ENCODE assay signal across 14 cellular contexts in the genomic region with DNA sequence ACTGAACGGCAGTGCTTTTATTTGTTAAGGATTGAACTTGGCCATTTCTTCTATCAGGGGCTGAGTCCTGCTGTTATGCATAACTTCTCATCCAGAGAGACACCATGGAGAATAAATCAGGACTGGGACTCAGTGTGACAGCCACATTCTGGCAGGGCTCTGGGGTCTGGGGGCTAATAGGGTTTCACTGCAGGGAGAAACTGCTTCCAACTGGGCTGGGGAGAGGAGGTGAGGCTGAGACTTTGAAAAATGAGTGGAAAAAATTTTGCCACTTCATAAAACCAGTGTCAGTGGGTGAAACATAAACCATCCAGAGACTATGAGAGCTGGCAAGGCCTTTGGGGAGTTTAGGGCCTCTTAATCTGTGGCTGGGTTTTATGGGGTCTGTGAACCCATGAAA.
DNase-seq lines count a peak whose midpoint lies in the region; ATAC-seq and TF ChIP-seq lines count a peak whose summit lies in the region.
"Had no signal": no experiment of that assay in that cellular context is flagged by ENCODE, and none has a peak within 500 bp of the region (broad histone marks: within the 10 kb centered on the region; RNA-seq: fewer than 3 reads in every experiment).

No MANE protein-coding gene starts in this region.

- TF ChIP-seq POLR2A in breast epithelium (IDR thresholded peaks at IDR 0.05), result no peak

- no peaks in the 10 kb centered on the region for H3K79me2 ChIP-seq in smooth muscle cell (ENCODE audit: low read depth)

- no peak for TF ChIP-seq CTCF in HEK293 (tag by site-specific recombination; IDR thresholded peaks at IDR 0.05)
- TF ChIP-seq CTCF in brain (conservative IDR thresholded peaks at IDR 0.05), result no peak
- no peak for TF ChIP-seq CTCF in smooth muscle cell (IDR thresholded peaks at IDR 0.05; ENCODE audit: borderline replicate concordance, insufficient read depth, poor library complexity, severe bottlenecking)
- TF ChIP-seq CTCF in breast epithelium (IDR thresholded peaks at IDR 0.05), result no peak

- ATAC-seq in GM21576 (IDR thresholded peaks at IDR 0.05; ENCODE audit: unreplicated experiment), result no peak
- ATAC-seq in naive thymus-derived CD8-positive, alpha-beta T cell, result no peak
- ATAC-seq: CD8-positive, alpha-beta T cell; HCT116 had no signal

- H3K27me3 Mint-ChIP-seq in brain, result peaks cover 8% of the 10 kb centered on the region
- peaks cover 0 to 5% (median 2%) of the 10 kb centered on the region in 5 donors for H3K27me3 Mint-ChIP-seq in naive thymus-derived CD8-positive, alpha-beta T cell

- 6% methylated on average over 1 of the region's 1 CpG for WGBS in smooth muscle cell (ENCODE audit: low lambda C conversion rate)

- intact Hi-C loops in breast epithelium (cut with DNase I; ENCODE audit: low total_unique reads), result no loop called here

- H3K9me3 ChIP-seq in HEK293 (ENCODE audit: control insufficient read depth, insufficient read depth, low read depth, low read length) (no peaks in the 10 kb centered on the region), smooth muscle cell (replicated peaks; ENCODE audit: low read depth) (no peaks in the 10 kb centered on the region), breast epithelium (no peaks in the 10 kb centered on the region)

- peaks cover 0 to 10% (median 0%) of the 10 kb centered on the region in 5 experiments for H3K9me3 Mint-ChIP-seq in brain
- no peaks in the 10 kb centered on the region for H3K9me3 Mint-ChIP-seq in naive thymus-derived CD8-positive, alpha-beta T cell
- H3K9me3 Mint-ChIP-seq: CD8-positive, alpha-beta T cell had no signal

- H3K4me3 ChIP-seq in HEK293 (ENCODE audit: low read depth, low read length) (no peak overlapping the region), smooth muscle cell (no peak overlapping the region), breast epithelium (no peak overlapping the region)

- peak overlapping the region in 1 of 5 experiments; percentile 51 for H3K4me3 Mint-ChIP-seq in brain
- no peak overlapping the region for H3K4me3 Mint-ChIP-seq in naive thymus-derived CD8-positive, alpha-beta T cell
- H3K4me3 Mint-ChIP-seq: CD14-positive monocyte; CD8-positive, alpha-beta T cell had no signal

- H4K20me1 ChIP-seq in smooth muscle cell (ENCODE audit: low read depth), result no peaks in the 10 kb centered on the region

- DNase-seq in left kidney (ENCODE audit: low read depth, low spot score) (peak; percentile 53), smooth muscle cell (lab: John Stamatoyannopoulos, UW; ENCODE audit: unreplicated experiment) (no peak), breast epithelium (ENCODE audit: low spot score in 2 of 2) (no peak)
- no peak for DNase-seq in naive thymus-derived CD8-positive, alpha-beta T cell
- DNase-seq: CD8-positive, alpha-beta T cell; COR-L47; DND-41; GDM1 had no signal

- peak overlapping the region in 4 of 5 experiments; percentile 5 to 83 (median 36) for H3K27ac Mint-ChIP-seq in brain
- no peak overlapping the region for H3K27ac Mint-ChIP-seq in naive thymus-derived CD8-positive, alpha-beta T cell
- H3K27ac Mint-ChIP-seq: CD14-positive monocyte; CD8-positive, alpha-beta T cell had no signal

- H3K27me3 ChIP-seq in smooth muscle cell (ENCODE audit: low read depth) (no peaks in the 10 kb centered on the region), breast epithelium (no peaks in the 10 kb centered on the region)

- no peak overlapping the region for H3K9ac ChIP-seq in smooth muscle cell (ENCODE audit: low read depth)

- no peaks in the 10 kb centered on the region for H3F3A ChIP-seq in smooth muscle cell (ENCODE audit: low read depth)

- H3K27ac ChIP-seq in HEK293 (ENCODE audit: extremely low read depth, low read depth, low read length), result no peak overlapping the region
- H3K27ac ChIP-seq in smooth muscle cell (ENCODE audit: low read depth), result no peak overlapping the region
- H3K27ac ChIP-seq in breast epithelium, result no peak overlapping the region
- H3K27ac ChIP-seq: 22Rv1 had no signal

- CTCF ChIA-PET in HEK293 (lab: Yijun Ruan, JAX), result no interaction called here

- POLR2A ChIA-PET in HEK293 (lab: Yijun Ruan, JAX), result no interaction called here
- POLR2A ChIA-PET in naive thymus-derived CD8-positive, alpha-beta T cell (lab: Charles Lee), result no interaction called here

- no peak overlapping the region for H2AFZ ChIP-seq in smooth muscle cell (ENCODE audit: low read depth)

- H3K4me1 Mint-ChIP-seq in brain, result peaks cover 67% of the 10 kb centered on the region
- no peaks in the 10 kb centered on the region for H3K4me1 Mint-ChIP-seq in naive thymus-derived CD8-positive, alpha-beta T cell
- H3K4me1 Mint-ChIP-seq: CD14-positive monocyte had no signal

- H3K4me2 ChIP-seq in smooth muscle cell, result peak overlapping the region; percentile 3

- H3K36me3 Mint-ChIP-seq in brain, result no peaks in the 10 kb centered on the region
- no peaks in the 10 kb centered on the region for H3K36me3 Mint-ChIP-seq in naive thymus-derived CD8-positive, alpha-beta T cell
- H3K36me3 Mint-ChIP-seq: CD14-positive monocyte; CD8-positive, alpha-beta T cell had no signal

- no peaks in the 10 kb centered on the region for H3K36me3 ChIP-seq in HEK293 (ENCODE audit: control insufficient read depth in 2 of 2, insufficient read depth in 1 of 2, low read length in 2 of 2)
- no peaks in the 10 kb centered on the region for H3K36me3 ChIP-seq in smooth muscle cell (ENCODE audit: low read depth)
- H3K36me3 ChIP-seq in breast epithelium, result no peaks in the 10 kb centered on the region

- H3K4me1 ChIP-seq in HEK293 (ENCODE audit: control insufficient read depth, insufficient read depth, low read length), result no peaks in the 10 kb centered on the region
- no peaks in the 10 kb centered on the region for H3K4me1 ChIP-seq in smooth muscle cell (ENCODE audit: low read depth)
- H3K4me1 ChIP-seq in breast epithelium, result no peaks in the 10 kb centered on the region

TF ChIP-seq in HEK293, 187 proteins besides CTCF, POLR2A, EP300 and RAD21:
- no peak for TF ChIP-seq ZNF692 (tag by site-specific recombination; IDR thresholded peaks at IDR 0.05)
- TF ChIP-seq, protein P1, sequence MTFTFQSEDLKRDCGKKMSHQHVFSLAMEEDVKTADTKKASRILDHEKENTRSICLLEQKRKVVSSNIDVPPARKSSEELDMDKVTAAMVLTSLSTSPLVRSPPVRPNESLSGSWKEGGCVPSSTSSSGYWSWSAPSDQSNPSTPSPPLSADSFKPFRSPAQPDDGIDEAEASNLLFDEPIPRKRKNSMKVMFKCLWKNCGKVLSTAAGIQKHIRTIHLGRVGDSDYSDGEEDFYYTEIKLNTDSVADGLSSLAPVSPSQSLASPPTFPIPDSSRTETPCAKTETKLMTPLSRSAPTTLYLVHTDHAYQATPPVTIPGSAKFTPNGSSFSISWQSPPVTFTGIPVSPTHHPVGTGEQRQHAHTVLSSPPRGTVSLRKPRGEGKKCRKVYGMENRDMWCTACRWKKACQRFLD (tag by site-specific recombination; IDR thresholded peaks at IDR 0.05), result no peak
- TF ChIP-seq ZNF621 (tag by site-specific recombination; IDR thresholded peaks at IDR 0.05), result no peak
- no peak for TF ChIP-seq ZNF530 (tag by site-specific recombination; IDR thresholded peaks at IDR 0.05; ENCODE audit: low read depth)
- TF ChIP-seq PRDM4 (tag by site-specific recombination; IDR thresholded peaks at IDR 0.05), result no peak
- peak; percentile 80 for TF ChIP-seq ZIC2 (tag by site-specific recombination; IDR thresholded peaks at IDR 0.05)
- TF ChIP-seq, protein P2, sequence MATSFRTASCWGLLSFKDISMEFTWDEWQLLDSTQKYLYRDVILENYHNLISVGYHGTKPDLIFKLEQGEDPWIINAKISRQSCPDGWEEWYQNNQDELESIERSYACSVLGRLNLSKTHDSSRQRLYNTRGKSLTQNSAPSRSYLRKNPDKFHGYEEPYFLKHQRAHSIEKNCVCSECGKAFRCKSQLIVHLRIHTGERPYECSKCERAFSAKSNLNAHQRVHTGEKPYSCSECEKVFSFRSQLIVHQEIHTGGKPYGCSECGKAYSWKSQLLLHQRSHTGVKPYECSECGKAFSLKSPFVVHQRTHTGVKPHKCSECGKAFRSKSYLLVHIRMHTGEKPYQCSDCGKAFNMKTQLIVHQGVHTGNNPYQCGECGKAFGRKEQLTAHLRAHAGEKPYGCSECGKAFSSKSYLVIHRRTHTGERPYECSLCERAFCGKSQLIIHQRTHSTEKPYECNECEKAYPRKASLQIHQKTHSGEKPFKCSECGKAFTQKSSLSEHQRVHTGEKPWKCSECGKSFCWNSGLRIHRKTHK (tag by site-specific recombination; IDR thresholded peaks at IDR 0.05), result no peak
TF ChIP-seq in HEK293: peak in this region for 1.

Comparison
In these comparisons a context has a peak if more than half of its experiments do, and no peak if none do; other contexts are left out.
1. H3K27ac Mint-ChIP-seq: peak in brain (4 of 5); none in naive thymus-derived CD8-positive, alpha-beta T cell (0 of 10).